Comparison of ENCODE assay signal across 16 cellular contexts in genomic region chr7:130232209-130232608, GRCh38. TPM values are rescaled to one million over a fixed set of nuclear protein-coding genes. Genes with fewer than 3 reads are reported as not detected.
A peak's percentile ranks its signal among the peaks of the same experiment; 100 is the strongest.
DNase-seq lines count a peak whose midpoint lies in the region; ATAC-seq and TF ChIP-seq lines count a peak whose summit lies in the region.
"Had no signal": no experiment of that assay in that cellular context is flagged by ENCODE, and none has a peak within 500 bp of the region (broad histone marks: within the 10 kb centered on the region; RNA-seq: fewer than 3 reads in every experiment).

No MANE protein-coding gene starts in this region.

- H3K27ac Mint-ChIP-seq in nephron progenitor cell (peak overlapping the region; percentile 88), progenitor cell of endocrine pancreas (peak overlapping the region; percentile 30)
- H3K27ac Mint-ChIP-seq: CD4-positive, CD25-positive, alpha-beta regulatory T cell; IgD-negative memory B cell had no signal

- H3K4me3 Mint-ChIP-seq in nephron progenitor cell (peak overlapping the region; percentile 13), progenitor cell of endocrine pancreas (ENCODE audit: low read depth) (no peak overlapping the region)
- H3K4me3 Mint-ChIP-seq: CD4-positive, CD25-positive, alpha-beta regulatory T cell; IgD-negative memory B cell had no signal

- intact Hi-C loops in left colon (cut with DNase I, micrococcal nuclease): no loop called here

- no peak for DNase-seq in left colon
- no peak for DNase-seq in nephron progenitor cell
- DNase-seq in progenitor cell of endocrine pancreas (ENCODE audit: low spot score, unreplicated experiment): no peak
- DNase-seq in midbrain (lab: John Stamatoyannopoulos, UW): no peak
- DNase-seq: BE2C; C1 segment of cervical spinal cord; Caco-2; CD4-positive, CD25-positive, alpha-beta regulatory T cell; GOT3; H7 had no signal

- H3K27me3 Mint-ChIP-seq in nephron progenitor cell (ENCODE audit: low read depth, poor library complexity) (peaks cover 7% of the 10 kb centered on the region), progenitor cell of endocrine pancreas (no peaks in the 10 kb centered on the region)

- peaks cover 22% of the 10 kb centered on the region for H3K9me3 Mint-ChIP-seq in nephron progenitor cell
- H3K9me3 Mint-ChIP-seq in progenitor cell of endocrine pancreas (ENCODE audit: low read depth): peaks cover 10% of the 10 kb centered on the region
- H3K9me3 Mint-ChIP-seq: IgD-negative memory B cell had no signal

- H3K36me3 Mint-ChIP-seq in nephron progenitor cell (ENCODE audit: low read depth) (peaks cover 15% of the 10 kb centered on the region), progenitor cell of endocrine pancreas (ENCODE audit: insufficient read depth) (peaks cover 2% of the 10 kb centered on the region)
- H3K36me3 Mint-ChIP-seq: CD4-positive, CD25-positive, alpha-beta regulatory T cell had no signal

- ATAC-seq in left colon (peak; percentile 70), GM19395 (IDR thresholded peaks at IDR 0.05; ENCODE audit: unreplicated experiment) (no peak), GM21723 (IDR thresholded peaks at IDR 0.05; ENCODE audit: unreplicated experiment) (no peak)
- ATAC-seq: HCT116, HepG2 had no signal

- TF ChIP-seq CTCF in nephron progenitor cell (IDR thresholded peaks at IDR 0.05): no peak
- TF ChIP-seq CTCF in progenitor cell of endocrine pancreas (IDR thresholded peaks at IDR 0.05; ENCODE audit: unreplicated experiment): no peak

- peaks cover 65% of the 10 kb centered on the region for H3K4me1 Mint-ChIP-seq in nephron progenitor cell
- H3K4me1 Mint-ChIP-seq in progenitor cell of endocrine pancreas (ENCODE audit: low read depth): peaks cover 39% of the 10 kb centered on the region
- H3K4me1 Mint-ChIP-seq: CD4-positive, CD25-positive, alpha-beta regulatory T cell had no signal

RNA-seq across cellular contexts. Expression of gene SSMEM1, which starts 24.5 kb away (rescaled TPM):
- not detected for total RNA-seq in left colon
- total RNA-seq in progenitor cell of endocrine pancreas: not detected in 2 replicates
- total RNA-seq: A172; Caco-2; CD4-positive, CD25-positive, alpha-beta regulatory T cell; H7; HepG2 had no signal

RNA-seq across cellular contexts. Expression of gene TMEM209, which starts 27.0 kb away (rescaled TPM):
- total RNA-seq in left colon (10 to 100 TPM; 17.7 to 23.5 TPM), progenitor cell of endocrine pancreas (26.7 and 29.2 TPM in 2 replicates)

RNA-seq across cellular contexts. Expression of gene CPA2, which starts 34.5 kb away (rescaled TPM):
- total RNA-seq in left colon (1 to 10 TPM; 1.1 to 1.7 TPM), progenitor cell of endocrine pancreas (85.0 and 107 TPM in 2 replicates)
- total RNA-seq: A172; CD4-positive, CD25-positive, alpha-beta regulatory T cell; H7; HepG2 had no signal

Comparison
In these comparisons a context has a peak if more than half of its experiments do, and no peak if none do; other contexts are left out.
1. RNA of gene CPA2, which starts 34.5 kb away (total RNA-seq): 85.0 to 107 TPM in progenitor cell of endocrine pancreas; 1.1 to 1.7 TPM in left colon; every median in the first group is over 10 times any median in the second.